ENCODE assay signal across 17 cellular contexts in the genomic region with DNA sequence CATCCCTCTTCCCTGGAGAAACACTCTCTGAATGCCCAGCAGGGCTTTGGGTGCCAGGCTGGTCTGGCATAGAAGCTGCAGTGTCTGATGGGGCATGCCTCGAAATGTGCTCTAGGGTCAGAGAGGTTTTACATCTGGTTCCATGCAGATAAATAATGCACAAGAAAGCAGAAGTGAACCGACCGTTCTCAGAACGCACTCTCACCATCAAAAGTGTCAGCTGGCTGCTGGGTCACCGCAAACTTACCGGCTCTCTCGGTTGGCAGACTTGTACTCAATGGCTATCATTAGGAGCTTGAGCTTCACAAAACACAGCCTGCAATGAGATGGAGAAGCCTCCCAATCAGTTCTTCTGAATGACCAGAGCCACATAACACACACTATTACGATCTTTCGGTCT.
DNase-seq lines count a peak whose midpoint lies in the region; ATAC-seq, FAIRE-seq and TF ChIP-seq lines count a peak whose summit lies in the region.
"Had no signal": no experiment of that assay in that cellular context is flagged by ENCODE, and none has a peak within 500 bp of the region (broad histone marks: within the 10 kb centered on the region; RNA-seq: fewer than 3 reads in every experiment).

No MANE protein-coding gene starts in this region.

- no peak for TF ChIP-seq CTCF in upper lobe of right lung (IDR thresholded peaks at IDR 0.05)

- DNase-seq in GM12891 (ENCODE audit: insufficient read length, low spot score) (no peak), NOMO-1 treated with DMSO at 0.1 percent for 48 hours (lab: John Stamatoyannopoulos, UW; ENCODE audit: unreplicated experiment) (peak; percentile 88), NCI-H82 (lab: John Stamatoyannopoulos, UW) (no peak), GOT3 (lab: John Stamatoyannopoulos, UW) (no peak), upper lobe of right lung (no peak)
- DNase-seq: activated CD4-positive, alpha-beta T cell treated with anti-CD3 and anti-CD28 coated beads, Interleukin-2, amount 50 U/mL, for 48 hours; GF-D8; IMR-90; left ventricle myocardium superior; occipital lobe; stimulated activated CD4-positive, alpha-beta T cell treated with anti-CD3 and anti-CD28 coated beads, Interleukin-15, amount 100 ng/mL, for 24 hours had no signal

- TF ChIP-seq POLR2A in GM12891 (IDR thresholded peaks at IDR 0.05; ENCODE audit: low read depth, low read length) = no peak

- no peak overlapping the region for H3K27ac ChIP-seq in upper lobe of right lung
- H3K27ac ChIP-seq: gastroesophageal sphincter had no signal

- ATAC-seq in GM19468 (IDR thresholded peaks at IDR 0.05; ENCODE audit: extremely low read depth, unreplicated experiment) (peak; percentile 90), HG03039 (IDR thresholded peaks at IDR 0.05; ENCODE audit: unreplicated experiment) (peak; percentile 65), upper lobe of right lung (no peak), GM19455 (IDR thresholded peaks at IDR 0.05; ENCODE audit: unreplicated experiment) (no peak)
- ATAC-seq: activated naive CD4-positive, alpha-beta T cell treated with anti-CD3 and anti-CD28 coated beads, Interleukin-2, amount 50 U/mL, for 72 hours; gastroesophageal sphincter; left ventricle myocardium superior had no signal

- no peak overlapping the region for H3K4me3 ChIP-seq in upper lobe of right lung
- H3K4me3 ChIP-seq: gastroesophageal sphincter, HAP-1 had no signal

- FAIRE-seq in GM12891 (lab: Jason Lieb, UNC) = no peak

- H3K9me3 ChIP-seq in upper lobe of right lung = no peaks in the 10 kb centered on the region
- H3K9me3 ChIP-seq: gastroesophageal sphincter, HAP-1 had no signal

- H3K4me1 ChIP-seq in upper lobe of right lung = no peaks in the 10 kb centered on the region
- H3K4me1 ChIP-seq: HAP-1 had no signal

- intact Hi-C loops in upper lobe of right lung (cut with DNase I) = no loop called here

- no peaks in the 10 kb centered on the region for H3K27me3 ChIP-seq in upper lobe of right lung
- H3K27me3 ChIP-seq: gastroesophageal sphincter had no signal

- no peaks in the 10 kb centered on the region for H3K36me3 ChIP-seq in upper lobe of right lung
- H3K36me3 ChIP-seq: HAP-1 had no signal

TF ChIP-seq in GM12891, 5 proteins besides CTCF, POLR2A, EP300 and RAD21:
- TF ChIP-seq SPI1 (IDR thresholded peaks at IDR 0.05; ENCODE audit: low read depth, low read length) (peak; percentile 81), TAF1 (IDR thresholded peaks at IDR 0.05; ENCODE audit: low read depth, low read length) (no peak), PAX5 (IDR thresholded peaks at IDR 0.05; ENCODE audit: insufficient read depth, low read length, severe bottlenecking) (no peak), POU2F2 (IDR thresholded peaks at IDR 0.05; ENCODE audit: low read depth, low read length) (no peak), POLR2AphosphoS5 (IDR thresholded peaks at IDR 0.05; ENCODE audit: low read depth, low read length) (no peak)

Comparison
In these comparisons a context has a peak if more than half of its experiments do, and no peak if none do; other contexts are left out.
1. ATAC-seq: peak in GM19468 (single experiment) and HG03039 (single experiment); none in upper lobe of right lung (single experiment) and GM19455 (single experiment).